8 cellular contexts compared by ENCODE assay signal in the genomic region with DNA sequence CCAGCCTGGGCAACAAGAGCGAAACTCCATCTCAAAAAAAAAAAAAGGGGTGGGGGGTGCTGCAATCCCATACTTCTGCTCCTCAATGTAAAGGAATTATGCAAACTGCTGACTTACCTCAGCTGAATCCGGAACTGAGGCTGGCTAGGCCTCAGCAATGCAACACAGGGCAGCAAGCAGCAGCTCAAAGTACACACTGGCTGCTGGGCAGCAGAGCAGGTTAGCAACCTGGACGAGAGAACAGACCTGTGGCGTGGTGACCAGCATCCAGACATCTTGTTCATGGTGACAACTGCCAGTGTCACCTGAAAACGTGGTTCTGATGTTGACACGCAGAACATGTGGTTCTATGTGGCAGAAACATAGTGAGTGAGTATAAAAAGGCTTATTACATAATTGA.
"Had no signal": no experiment of that assay in that cellular context is flagged by ENCODE, and none has a peak within 500 bp of the region (broad histone marks: within the 10 kb centered on the region; RNA-seq: fewer than 3 reads in every experiment).

No MANE protein-coding gene starts in this region.

- H3K4me3 ChIP-seq: GM23248, HAP-1 had no signal

- H3K27me3 Mint-ChIP-seq: IgD-negative memory B cell had no signal

- H3K4me3 Mint-ChIP-seq: HFFc6, IgD-negative memory B cell had no signal

- H3K27ac Mint-ChIP-seq: HFFc6, IgD-negative memory B cell had no signal

- H3K36me3 ChIP-seq: HAP-1 had no signal

- H3K9ac ChIP-seq: GM23248 had no signal

- H3K4me1 Mint-ChIP-seq: IgD-negative memory B cell had no signal

- ATAC-seq: HCT116 had no signal

- H2AFZ ChIP-seq: GM23248 had no signal

- H3K27ac ChIP-seq: GM23248 had no signal

- H3K4me1 ChIP-seq: HAP-1 had no signal

- DNase-seq: GM23248, GOT3, H7, HFFc6, KBM-7 had no signal
